Comparison of ENCODE assay signal across 10 cellular contexts in the genomic region with DNA sequence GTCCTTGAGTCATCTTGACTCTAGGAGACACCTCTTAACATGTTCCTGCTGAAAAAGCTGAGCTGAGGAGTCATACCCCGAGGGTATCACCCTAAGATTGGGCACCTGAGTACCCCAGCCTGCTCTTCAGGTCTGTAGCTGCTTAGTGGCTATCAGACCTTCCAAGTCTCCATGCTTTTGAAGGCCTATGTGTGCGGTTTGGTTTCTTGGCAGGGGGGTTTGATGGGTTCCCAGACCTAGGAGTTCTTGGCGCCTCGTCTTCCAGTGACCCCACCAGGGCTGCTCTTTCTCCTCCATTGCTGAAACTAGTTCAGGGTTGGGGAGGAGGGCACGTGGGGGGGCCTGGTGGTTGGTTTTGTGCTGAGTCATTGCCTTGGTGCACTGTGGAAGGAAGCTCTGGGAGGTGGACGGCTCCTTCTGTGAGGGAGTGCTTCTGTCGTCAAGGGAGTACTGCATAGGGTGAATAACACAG. TPM values are rescaled to one million over a fixed set of nuclear protein-coding genes. Genes with fewer than 3 reads are reported as not detected.
DNase-seq lines count a peak whose midpoint lies in the region; ATAC-seq, FAIRE-seq and TF ChIP-seq lines count a peak whose summit lies in the region.
"Had no signal": no experiment of that assay in that cellular context is flagged by ENCODE, and none has a peak within 500 bp of the region (broad histone marks: within the 10 kb centered on the region; RNA-seq: fewer than 3 reads in every experiment).

No MANE protein-coding gene starts in this region.

- intact Hi-C loops in activated CD8-positive, alpha-beta T cell treated with anti-CD3 and anti-CD28 coated beads for 36 hours (cut with micrococcal nuclease), result no loop called here
- intact Hi-C loops in kidney (cut with DNase I), result no loop called here
- intact Hi-C loops in activated naive CD4-positive, alpha-beta T cell treated with anti-CD3 and anti-CD28 coated beads for 36 hours (cut with micrococcal nuclease), result no loop called here

- peaks cover 39% of the 10 kb centered on the region for H3K36me3 Mint-ChIP-seq in activated CD8-positive, alpha-beta T cell treated with anti-CD3 and anti-CD28 coated beads for 36 hours (ENCODE audit: low read depth)
- peaks cover 26% of the 10 kb centered on the region for H3K36me3 Mint-ChIP-seq in activated naive CD4-positive, alpha-beta T cell treated with anti-CD3 and anti-CD28 coated beads for 36 hours (ENCODE audit: low read depth)

- peak overlapping the region; percentile 70 for H3K27ac Mint-ChIP-seq in activated CD8-positive, alpha-beta T cell treated with anti-CD3 and anti-CD28 coated beads for 36 hours
- H3K27ac Mint-ChIP-seq in activated naive CD4-positive, alpha-beta T cell treated with anti-CD3 and anti-CD28 coated beads for 36 hours, result no peak overlapping the region

- H3K9me3 ChIP-seq in kidney (ENCODE audit: control insufficient read depth in 1 of 2, low read length in 2 of 2), result no peaks in the 10 kb centered on the region
- H3K9me3 ChIP-seq: Peyer's patch had no signal

- CTCF ChIA-PET in activated CD8-positive, alpha-beta T cell treated with anti-CD3 and anti-CD28 coated beads for 36 hours (lab: Charles Lee), result no interaction called here
- CTCF ChIA-PET in activated naive CD4-positive, alpha-beta T cell treated with anti-CD3 and anti-CD28 coated beads for 36 hours (lab: Charles Lee), result interaction anchor here (1.4 kb wide), 1 partner anchor 9 kb away, joined by 4 read pairs; no protein-coding TSS in a partner anchor

- no peak overlapping the region for H3K4me3 Mint-ChIP-seq in activated CD8-positive, alpha-beta T cell treated with anti-CD3 and anti-CD28 coated beads for 36 hours
- H3K4me3 Mint-ChIP-seq in activated naive CD4-positive, alpha-beta T cell treated with anti-CD3 and anti-CD28 coated beads for 36 hours, result no peak overlapping the region

- peaks cover 5% of the 10 kb centered on the region for H3K9me3 Mint-ChIP-seq in activated CD8-positive, alpha-beta T cell treated with anti-CD3 and anti-CD28 coated beads for 36 hours
- peaks cover 9% of the 10 kb centered on the region for H3K9me3 Mint-ChIP-seq in activated naive CD4-positive, alpha-beta T cell treated with anti-CD3 and anti-CD28 coated beads for 36 hours

- no peak overlapping the region for H3K9ac ChIP-seq in kidney (ENCODE audit: low read length in 2 of 2)

- FAIRE-seq in kidney (lab: Jason Lieb, UNC), result no peak

- peak; percentile 61 for ATAC-seq in activated CD8-positive, alpha-beta T cell treated with anti-CD3 and anti-CD28 coated beads for 36 hours

- peaks cover 79% of the 10 kb centered on the region for H3K4me1 Mint-ChIP-seq in activated CD8-positive, alpha-beta T cell treated with anti-CD3 and anti-CD28 coated beads for 36 hours (ENCODE audit: low read depth)
- H3K4me1 Mint-ChIP-seq in activated naive CD4-positive, alpha-beta T cell treated with anti-CD3 and anti-CD28 coated beads for 36 hours (ENCODE audit: low read depth), result peaks cover 48% of the 10 kb centered on the region

- no peak overlapping the region for H3K4me3 ChIP-seq in kidney (ENCODE audit: low read length in 2 of 2)
- H3K4me3 ChIP-seq: Peyer's patch had no signal

- H3K36me3 ChIP-seq in kidney (ENCODE audit: control insufficient read depth in 1 of 2, insufficient read depth in 2 of 2, low read length in 2 of 2), result peaks cover 0 to 11% of the 10 kb centered on the region in 2 donors

- no peaks in the 10 kb centered on the region for H3K27me3 Mint-ChIP-seq in activated CD8-positive, alpha-beta T cell treated with anti-CD3 and anti-CD28 coated beads for 36 hours
- no peaks in the 10 kb centered on the region for H3K27me3 Mint-ChIP-seq in activated naive CD4-positive, alpha-beta T cell treated with anti-CD3 and anti-CD28 coated beads for 36 hours (ENCODE audit: low read depth)

- peaks cover 18 to 30% of the 10 kb centered on the region in 2 donors for H3K4me1 ChIP-seq in kidney (ENCODE audit: control insufficient read depth in 1 of 2, insufficient read depth in 1 of 2, low read depth in 1 of 2, low read length in 2 of 2)

- DNase-seq in stimulated activated CD4-positive, alpha-beta T cell treated with anti-CD3 and anti-CD28 coated beads, Interleukin-15, amount 100 ng/mL, for 24 hours, result peak; percentile 31
- no peak for DNase-seq in stimulated activated CD4-positive, alpha-beta T cell treated with anti-CD3 and anti-CD28 coated beads, Interleukin-4, amount 100 ng/mL, for 4 hours
- DNase-seq in activated CD8-positive, alpha-beta T cell treated with anti-CD3 and anti-CD28 coated beads for 36 hours, result peak; percentile 56
- DNase-seq in kidney glomerular epithelial cell (lab: John Stamatoyannopoulos, UW) (peak; percentile 22), NCI-H1694 (lab: John Stamatoyannopoulos, UW) (no peak), kidney (no peak), HT-29 (ENCODE audit: low spot score) (no peak)
- DNase-seq in activated naive CD4-positive, alpha-beta T cell treated with anti-CD3 and anti-CD28 coated beads for 36 hours, result no peak
- DNase-seq: foreskin melanocyte, Peyer's patch had no signal

- no peak for TF ChIP-seq CTCF in activated CD8-positive, alpha-beta T cell treated with anti-CD3 and anti-CD28 coated beads for 36 hours (IDR thresholded peaks at IDR 0.05)
- TF ChIP-seq CTCF in kidney (IDR thresholded peaks at IDR 0.05; ENCODE audit: borderline replicate concordance, extremely low read depth, insufficient read depth), result no peak

- peak overlapping the region in 1 of 2 donors; percentile 38 for H3K27ac ChIP-seq in kidney (ENCODE audit: low read depth in 2 of 2, low read length in 2 of 2)
- H3K27ac ChIP-seq: Peyer's patch had no signal

- POLR2A ChIA-PET in activated CD8-positive, alpha-beta T cell treated with anti-CD3 and anti-CD28 coated beads for 36 hours (lab: Charles Lee), result interaction anchor here (1.2 to 1.3 kb wide), 3 partner anchors 9 to 16 kb away, joined by 3 to 4 read pairs (median 4); no protein-coding TSS in a partner anchor

RNA-seq across cellular contexts. Expression of gene IGF2R, which starts 20.1 kb away (rescaled TPM):
- total RNA-seq in activated CD8-positive, alpha-beta T cell treated with anti-CD3 and anti-CD28 coated beads for 36 hours, result 10 to 100 TPM; 81.7 to 82.4 TPM
- total RNA-seq in kidney, result 88.6 TPM
- 23.7 TPM for polyA plus RNA-seq in kidney (ENCODE audit: insufficient read depth, low read depth, low replicate concordance)
- 37.7 and 51.2 TPM in 2 replicates for total RNA-seq in HT-29 (2014; rRNA removed; shearing (Covaris generic))
- total RNA-seq in activated naive CD4-positive, alpha-beta T cell treated with anti-CD3 and anti-CD28 coated beads for 36 hours, result 10 to 100 TPM; 42.1 to 44.5 TPM

Comparison
In these comparisons a context has a peak if more than half of its experiments do, and no peak if none do; other contexts are left out.
1. DNase-seq: peak in stimulated activated CD4-positive, alpha-beta T cell treated with anti-CD3 and anti-CD28 coated beads, Interleukin-15, amount 100 ng/mL, for 24 hours (single experiment), activated CD8-positive, alpha-beta T cell treated with anti-CD3 and anti-CD28 coated beads for 36 hours (single experiment) and kidney glomerular epithelial cell (single experiment); none in stimulated activated CD4-positive, alpha-beta T cell treated with anti-CD3 and anti-CD28 coated beads, Interleukin-4, amount 100 ng/mL, for 4 hours (0 of 2), NCI-H1694 (single experiment), kidney (single experiment), HT-29 (single experiment) and activated naive CD4-positive, alpha-beta T cell treated with anti-CD3 and anti-CD28 coated beads for 36 hours (single experiment).